In genomic region chr14:100019156-100019882, GRCh38 we compare ENCODE assay signal across 11 cellular contexts. TPM values are rescaled to one million over a fixed set of nuclear protein-coding genes. Genes with fewer than 3 reads are reported as not detected.
A peak's percentile ranks its signal among the peaks of the same experiment; 100 is the strongest.
DNase-seq lines count a peak whose midpoint lies in the region; ATAC-seq and TF ChIP-seq lines count a peak whose summit lies in the region.
"Had no signal": no experiment of that assay in that cellular context is flagged by ENCODE, and none has a peak within 500 bp of the region (broad histone marks: within the 10 kb centered on the region; RNA-seq: fewer than 3 reads in every experiment).

No MANE protein-coding gene starts in this region.

- intact Hi-C loops in Right ventricle myocardium inferior (cut with DNase I) (no loop called here), transverse colon (cut with DNase I; ENCODE audit: low total_unique reads) (no loop called here), tibial artery (cut with DNase I; ENCODE audit: low total_unique reads) (no loop called here)
- intact Hi-C loops in CD4-positive, alpha-beta T cell (cut with DNase I, micrococcal nuclease), result no loop called here

- H3K36me3 ChIP-seq in right atrium auricular region (no peaks in the 10 kb centered on the region), muscle layer of colon (ENCODE audit: insufficient read depth, low read length) (no peaks in the 10 kb centered on the region), transverse colon (no peaks in the 10 kb centered on the region), tibial artery (no peaks in the 10 kb centered on the region)
- H3K36me3 ChIP-seq: gastrocnemius medialis had no signal

- H3K9ac ChIP-seq in muscle layer of colon (ENCODE audit: low read length), result no peak overlapping the region

- no peaks in the 10 kb centered on the region for H3K27me3 Mint-ChIP-seq in activated T-cell treated with anti-CD3 and anti-CD28 coated beads, Interleukin-2, amount 50 U/mL, for 24 hours
- H3K27me3 Mint-ChIP-seq in CD4-positive, alpha-beta T cell, result no peaks in the 10 kb centered on the region

- WGBS in transverse colon (ENCODE audit: low coverage in 1 of 2), 2 donors, result 59 to 74% methylated on average over 4 to 8 of the region's 8 CpGs

- no peak overlapping the region for H3K4me3 ChIP-seq in right atrium auricular region
- H3K4me3 ChIP-seq in fibroblast of mammary gland (ENCODE audit: control insufficient read depth, low read depth, low read length), result no peak overlapping the region
- H3K4me3 ChIP-seq in muscle layer of colon (ENCODE audit: low read depth in 1 of 2, low read length in 2 of 2), result no peak overlapping the region
- H3K4me3 ChIP-seq in transverse colon, result no peak overlapping the region
- no peak overlapping the region for H3K4me3 ChIP-seq in tibial artery
- H3K4me3 ChIP-seq: gastrocnemius medialis had no signal

- peaks cover 1% of the 10 kb centered on the region for H3K4me1 Mint-ChIP-seq in activated T-cell treated with anti-CD3 and anti-CD28 coated beads, Interleukin-2, amount 50 U/mL, for 24 hours (ENCODE audit: low read depth)
- H3K4me1 Mint-ChIP-seq in CD4-positive, alpha-beta T cell (ENCODE audit: low read depth), result no peaks in the 10 kb centered on the region

- no peaks in the 10 kb centered on the region for H3K36me3 Mint-ChIP-seq in activated T-cell treated with anti-CD3 and anti-CD28 coated beads, Interleukin-2, amount 50 U/mL, for 24 hours (ENCODE audit: low read depth)
- no peaks in the 10 kb centered on the region for H3K36me3 Mint-ChIP-seq in CD4-positive, alpha-beta T cell (ENCODE audit: low read depth)

- no peak overlapping the region for H3K4me3 Mint-ChIP-seq in activated T-cell treated with anti-CD3 and anti-CD28 coated beads, Interleukin-2, amount 50 U/mL, for 24 hours
- H3K4me3 Mint-ChIP-seq in CD4-positive, alpha-beta T cell, result no peak overlapping the region
- H3K4me3 Mint-ChIP-seq: activated CD8-positive, alpha-beta T cell treated with anti-CD3 and anti-CD28 coated beads, Interleukin-2, amount 10 ng/mL, durations not matched to agents 7 days and 5 days had no signal

- TF ChIP-seq EP300 in transverse colon (IDR thresholded peaks at IDR 0.05; ENCODE audit: low read depth), result no peak

- H3K9me3 Mint-ChIP-seq in activated T-cell treated with anti-CD3 and anti-CD28 coated beads, Interleukin-2, amount 50 U/mL, for 24 hours, result no peaks in the 10 kb centered on the region
- H3K9me3 Mint-ChIP-seq in CD4-positive, alpha-beta T cell, result no peaks in the 10 kb centered on the region

- H3K27ac ChIP-seq in right atrium auricular region, result peak overlapping the region in 1 of 2 donors; percentile 13
- peak overlapping the region; percentile 4 for H3K27ac ChIP-seq in muscle layer of colon (ENCODE audit: low read depth, low read length)
- peak overlapping the region in 3 of 4 donors; percentile 6 to 12 (median 7) for H3K27ac ChIP-seq in transverse colon
- H3K27ac ChIP-seq in tibial artery, result no peak overlapping the region
- no peak overlapping the region for H3K27ac ChIP-seq in CD4-positive, alpha-beta T cell (ENCODE audit: low read depth, low read length)
- H3K27ac ChIP-seq: gastrocnemius medialis had no signal

- no peak for DNase-seq in Right ventricle myocardium inferior (ENCODE audit: missing footprints)
- DNase-seq in right atrium auricular region (ENCODE audit: low spot score), result no peak
- DNase-seq in fibroblast of mammary gland (ENCODE audit: low read depth), result peak; percentile 51
- DNase-seq in transverse colon, result no peak
- DNase-seq in activated T-cell treated with anti-CD3 and anti-CD28 coated beads, Interleukin-2, amount 50 U/mL, for 24 hours, result no peak
- no peak for DNase-seq in tibial artery
- DNase-seq in CD4-positive, alpha-beta T cell, result no peak
- DNase-seq: activated CD8-positive, alpha-beta T cell treated with anti-CD3 and anti-CD28 coated beads, Interleukin-2, amount 10 ng/mL, durations not matched to agents 7 days and 5 days; gastrocnemius medialis; NCI-H1092 had no signal

- peaks cover 0 to 38% of the 10 kb centered on the region in 2 donors for H3K4me1 ChIP-seq in right atrium auricular region
- peaks cover 16% of the 10 kb centered on the region for H3K4me1 ChIP-seq in muscle layer of colon (ENCODE audit: insufficient read depth, low read length)
- H3K4me1 ChIP-seq in transverse colon, result peaks cover 0 to 5% (median 0%) of the 10 kb centered on the region in 4 donors
- peaks cover 0 to 29% (median 17%) of the 10 kb centered on the region in 4 donors for H3K4me1 ChIP-seq in tibial artery

- no peak for TF ChIP-seq POLR2A in transverse colon (IDR thresholded peaks at IDR 0.05)

- H3K27me3 ChIP-seq in right atrium auricular region (no peaks in the 10 kb centered on the region), muscle layer of colon (ENCODE audit: control insufficient read depth in 1 of 2, insufficient read depth in 2 of 2, low read length in 2 of 2) (no peaks in the 10 kb centered on the region), transverse colon (no peaks in the 10 kb centered on the region), tibial artery (no peaks in the 10 kb centered on the region)
- no peaks in the 10 kb centered on the region for H3K27me3 ChIP-seq in CD4-positive, alpha-beta T cell (ENCODE audit: control insufficient read depth, insufficient read depth, low read length)
- H3K27me3 ChIP-seq: gastrocnemius medialis had no signal

- no peak overlapping the region for H3K27ac Mint-ChIP-seq in activated T-cell treated with anti-CD3 and anti-CD28 coated beads, Interleukin-2, amount 50 U/mL, for 24 hours
- H3K27ac Mint-ChIP-seq in CD4-positive, alpha-beta T cell, result no peak overlapping the region
- H3K27ac Mint-ChIP-seq: activated CD8-positive, alpha-beta T cell treated with anti-CD3 and anti-CD28 coated beads, Interleukin-2, amount 10 ng/mL, durations not matched to agents 7 days and 5 days had no signal

- POLR2A ChIA-PET in CD4-positive, alpha-beta T cell (lab: Charles Lee), result no interaction called here

- no peaks in the 10 kb centered on the region for H3K9me3 ChIP-seq in right atrium auricular region
- no peaks in the 10 kb centered on the region for H3K9me3 ChIP-seq in muscle layer of colon (ENCODE audit: low read length)
- H3K9me3 ChIP-seq in transverse colon, result no peaks in the 10 kb centered on the region
- no peaks in the 10 kb centered on the region for H3K9me3 ChIP-seq in tibial artery
- H3K9me3 ChIP-seq in CD4-positive, alpha-beta T cell (ENCODE audit: control insufficient read depth, low read length), result no peaks in the 10 kb centered on the region
- H3K9me3 ChIP-seq: gastrocnemius medialis had no signal

- in situ Hi-C loops in transverse colon (cut with MboI; ENCODE audit: low pct_ligation_motif_present in 1 of 4, low pct_unique_long_range_greater_than_20kb in 1 of 4, low sequenced_read_pairs in 3 of 4), result no loop called here

- peak; percentile 65 for ATAC-seq in Right ventricle myocardium inferior
- ATAC-seq in CD4-positive, alpha-beta T cell (ENCODE audit: poor library complexity), result no peak
- ATAC-seq: activated CD8-positive, alpha-beta T cell treated with anti-CD3 and anti-CD28 coated beads, Interleukin-2, amount 10 ng/mL, durations not matched to agents 7 days and 5 days; gastrocnemius medialis had no signal

- CTCF ChIA-PET in CD4-positive, alpha-beta T cell (lab: Charles Lee), result interaction anchor here (1.3 kb wide), 1 partner anchor 21 kb away, joined by 3 read pairs; no protein-coding TSS in a partner anchor

- TF ChIP-seq CTCF in right atrium auricular region (IDR thresholded peaks at IDR 0.05), result no peak
- no peak for TF ChIP-seq CTCF in fibroblast of mammary gland (conservative IDR thresholded peaks at IDR 0.05; ENCODE audit: control insufficient read depth, insufficient read depth, low read depth, low read length)
- TF ChIP-seq CTCF in transverse colon (IDR thresholded peaks at IDR 0.05), result no peak
- no peak for TF ChIP-seq CTCF in tibial artery (IDR thresholded peaks at IDR 0.05)
- no peak for TF ChIP-seq CTCF in CD4-positive, alpha-beta T cell (IDR thresholded peaks at IDR 0.05)

RNA-seq across cellular contexts. Expression of gene EVL, which starts 45.9 kb away (rescaled TPM):
- 41.8 TPM for total RNA-seq in Right ventricle myocardium inferior
- 10 to 100 TPM; 41.5 to 42.0 TPM for total RNA-seq in right atrium auricular region
- 10 to 100 TPM; 22.8 to 86.4 (median 45.2) TPM for total RNA-seq in transverse colon
- total RNA-seq in CD4-positive, alpha-beta T cell, result 100 to 1,000 TPM; 660 to 678 TPM

Comparison
In these comparisons a context has a peak if more than half of its experiments do, and no peak if none do; other contexts are left out.
1. H3K27ac ChIP-seq: peak in muscle layer of colon (single experiment) and transverse colon (3 of 4); none in tibial artery (0 of 2) and CD4-positive, alpha-beta T cell (single experiment).
2. RNA of gene EVL, which starts 45.9 kb away (total RNA-seq): 660 to 678 TPM in CD4-positive, alpha-beta T cell; 22.8 to 86.4 TPM in transverse colon, 41.5 to 42.0 TPM in right atrium auricular region and 41.8 TPM in Right ventricle myocardium inferior (single experiment); every median in the first group is over 4 times any median in the second.